31 cellular contexts compared by ENCODE assay signal in genomic region chr2:223536546-223536945, GRCh38.
DNase-seq lines count a peak whose midpoint lies in the region; TF ChIP-seq lines count a peak whose summit lies in the region.
"Had no signal": no experiment of that assay in that cellular context is flagged by ENCODE, and none has a peak within 500 bp of the region (broad histone marks: within the 10 kb centered on the region; RNA-seq: fewer than 3 reads in every experiment).

No MANE protein-coding gene starts in this region.

- intact Hi-C loops in activated T-helper 1 cell treated with anti-CD3 and anti-CD28 coated beads, Interleukin-12 subunit alpha, Interleukin-12 subunit beta, Interleukin-2, Interleukin-4 antibody, amounts not matched to agents 30 ng/mL and 10 ng/mL and 1 ng/mL, durations not matched to agents 14 hours and 24 hours and 36 hours (cut with micrococcal nuclease): no loop called here

- DNase-seq in DMS53 treated with DMSO at 0.1 percent for 48 hours (lab: John Stamatoyannopoulos, UW; ENCODE audit: unreplicated experiment) (peak; percentile 14), HCEC 1CT (peak; percentile 12), epithelial cell of esophagus (ENCODE audit: low read depth) (peak; percentile 25), iris pigment epithelial cell (ENCODE audit: low read depth) (peak; percentile 38), SHP77 (lab: John Stamatoyannopoulos, UW) (no peak), foreskin melanocyte (no peak)
- no peak for DNase-seq in activated T-helper 1 cell treated with anti-CD3 and anti-CD28 coated beads, Interleukin-12 subunit alpha, Interleukin-12 subunit beta, Interleukin-2, Interleukin-4 antibody, amounts not matched to agents 30 ng/mL and 10 ng/mL and 1 ng/mL, durations not matched to agents 14 hours and 24 hours and 36 hours (ENCODE audit: low spot score)
- DNase-seq: activated CD4-positive, alpha-beta T cell treated with anti-CD3 and anti-CD28 coated beads for 36 hours; activated CD8-positive, alpha-beta memory T cell treated with anti-CD3 and anti-CD28 coated beads, Interleukin-2, amount 50 U/mL, for 48 hours; activated CD8-positive, alpha-beta T cell treated with anti-CD3 and anti-CD28 coated beads for 36 hours; amygdala; DMS153; GF-D8; GM23248; hypothalamus; left lung; naive thymus-derived CD8-positive, alpha-beta T cell; NCI-H1092; NCI-H187; NCI-H2171 treated with DMSO at 0.1 percent for 48 hours; NCI-H524 treated with DMSO at 0.1 percent for 48 hours; occipital lobe; psoas muscle; SJCRH30; stimulated activated CD4-positive, alpha-beta T cell treated with anti-CD3 and anti-CD28 coated beads, Interleukin-15, amount 100 ng/mL, for 24 hours; stimulated activated CD4-positive, alpha-beta T cell treated with anti-CD3 and anti-CD28 coated beads, Interleukin-4, amount 100 ng/mL, for 4 hours; SW 1271; transverse colon had no signal

- H3K4me3 Mint-ChIP-seq in activated T-helper 1 cell treated with anti-CD3 and anti-CD28 coated beads, Interleukin-12 subunit alpha, Interleukin-12 subunit beta, Interleukin-2, Interleukin-4 antibody, amounts not matched to agents 30 ng/mL and 10 ng/mL and 1 ng/mL, durations not matched to agents 14 hours and 24 hours and 36 hours: no peak overlapping the region
- H3K4me3 Mint-ChIP-seq: activated CD4-positive, alpha-beta T cell treated with anti-CD3 and anti-CD28 coated beads for 36 hours; activated CD8-positive, alpha-beta T cell treated with anti-CD3 and anti-CD28 coated beads for 36 hours; activated naive CD4-positive, alpha-beta T cell treated with anti-CD3 and anti-CD28 coated beads, Interleukin-2, amount 50 U/mL, for 24 hours; activated T-helper 17 cell treated with anti-CD3 and anti-CD28 coated beads, Interleukin-2, amount 50 U/mL, for 72 hours; naive thymus-derived CD8-positive, alpha-beta T cell had no signal

- no peaks in the 10 kb centered on the region for H3K36me3 Mint-ChIP-seq in activated T-helper 1 cell treated with anti-CD3 and anti-CD28 coated beads, Interleukin-12 subunit alpha, Interleukin-12 subunit beta, Interleukin-2, Interleukin-4 antibody, amounts not matched to agents 30 ng/mL and 10 ng/mL and 1 ng/mL, durations not matched to agents 14 hours and 24 hours and 36 hours (ENCODE audit: low read depth)
- H3K36me3 Mint-ChIP-seq: activated naive CD4-positive, alpha-beta T cell treated with anti-CD3 and anti-CD28 coated beads, Interleukin-2, amount 50 U/mL, for 24 hours; naive thymus-derived CD8-positive, alpha-beta T cell had no signal

- no peaks in the 10 kb centered on the region for H3K9me3 Mint-ChIP-seq in activated T-helper 1 cell treated with anti-CD3 and anti-CD28 coated beads, Interleukin-12 subunit alpha, Interleukin-12 subunit beta, Interleukin-2, Interleukin-4 antibody, amounts not matched to agents 30 ng/mL and 10 ng/mL and 1 ng/mL, durations not matched to agents 14 hours and 24 hours and 36 hours
- H3K9me3 Mint-ChIP-seq: activated CD8-positive, alpha-beta T cell treated with anti-CD3 and anti-CD28 coated beads for 36 hours; activated naive CD4-positive, alpha-beta T cell treated with anti-CD3 and anti-CD28 coated beads, Interleukin-2, amount 50 U/mL, for 24 hours; activated T-helper 17 cell treated with anti-CD3 and anti-CD28 coated beads, Interleukin-2, amount 50 U/mL, for 72 hours had no signal

- no peak overlapping the region for H3K4me3 ChIP-seq in epithelial cell of esophagus (ENCODE audit: low read length)
- H3K4me3 ChIP-seq: BLaER1, GM23248, left lung, psoas muscle, SJCRH30, transverse colon had no signal

- no peaks in the 10 kb centered on the region for H3K4me1 Mint-ChIP-seq in activated T-helper 1 cell treated with anti-CD3 and anti-CD28 coated beads, Interleukin-12 subunit alpha, Interleukin-12 subunit beta, Interleukin-2, Interleukin-4 antibody, amounts not matched to agents 30 ng/mL and 10 ng/mL and 1 ng/mL, durations not matched to agents 14 hours and 24 hours and 36 hours (ENCODE audit: low read depth)
- H3K4me1 Mint-ChIP-seq: activated CD4-positive, alpha-beta T cell treated with anti-CD3 and anti-CD28 coated beads for 36 hours; activated naive CD4-positive, alpha-beta T cell treated with anti-CD3 and anti-CD28 coated beads, Interleukin-2, amount 50 U/mL, for 24 hours; activated T-helper 17 cell treated with anti-CD3 and anti-CD28 coated beads, Interleukin-2, amount 50 U/mL, for 72 hours; naive thymus-derived CD8-positive, alpha-beta T cell had no signal

- no peak overlapping the region for H3K27ac Mint-ChIP-seq in activated T-helper 1 cell treated with anti-CD3 and anti-CD28 coated beads, Interleukin-12 subunit alpha, Interleukin-12 subunit beta, Interleukin-2, Interleukin-4 antibody, amounts not matched to agents 30 ng/mL and 10 ng/mL and 1 ng/mL, durations not matched to agents 14 hours and 24 hours and 36 hours
- H3K27ac Mint-ChIP-seq: activated CD4-positive, alpha-beta T cell treated with anti-CD3 and anti-CD28 coated beads for 36 hours; activated CD8-positive, alpha-beta T cell treated with anti-CD3 and anti-CD28 coated beads for 36 hours; activated naive CD4-positive, alpha-beta T cell treated with anti-CD3 and anti-CD28 coated beads, Interleukin-2, amount 50 U/mL, for 24 hours; activated T-helper 17 cell treated with anti-CD3 and anti-CD28 coated beads, Interleukin-2, amount 50 U/mL, for 72 hours; naive thymus-derived CD8-positive, alpha-beta T cell had no signal

- TF ChIP-seq CTCF in epithelial cell of esophagus (IDR thresholded peaks at IDR 0.05; ENCODE audit: insufficient read depth, low read depth, low read length, missing control alignments): no peak

- no peaks in the 10 kb centered on the region for H3K27me3 Mint-ChIP-seq in activated T-helper 1 cell treated with anti-CD3 and anti-CD28 coated beads, Interleukin-12 subunit alpha, Interleukin-12 subunit beta, Interleukin-2, Interleukin-4 antibody, amounts not matched to agents 30 ng/mL and 10 ng/mL and 1 ng/mL, durations not matched to agents 14 hours and 24 hours and 36 hours (ENCODE audit: insufficient read depth)
- H3K27me3 Mint-ChIP-seq: activated CD4-positive, alpha-beta T cell treated with anti-CD3 and anti-CD28 coated beads for 36 hours; activated naive CD4-positive, alpha-beta T cell treated with anti-CD3 and anti-CD28 coated beads, Interleukin-2, amount 50 U/mL, for 24 hours; activated T-helper 17 cell treated with anti-CD3 and anti-CD28 coated beads, Interleukin-2, amount 50 U/mL, for 72 hours had no signal

Comparison
In these comparisons a context has a peak if more than half of its experiments do, and no peak if none do; other contexts are left out.
1. DNase-seq: peak in DMS53 treated with DMSO at 0.1 percent for 48 hours (single experiment), HCEC 1CT (single experiment), epithelial cell of esophagus (single experiment) and iris pigment epithelial cell (single experiment); none in activated T-helper 1 cell treated with anti-CD3 and anti-CD28 coated beads, Interleukin-12 subunit alpha, Interleukin-12 subunit beta, Interleukin-2, Interleukin-4 antibody, amounts not matched to agents 30 ng/mL and 10 ng/mL and 1 ng/mL, durations not matched to agents 14 hours and 24 hours and 36 hours (single experiment), SHP77 (0 of 2) and foreskin melanocyte (single experiment).